11 cellular contexts compared by ENCODE assay signal in genomic region chr12:32586390-32586789, GRCh38.
DNase-seq lines count a peak whose midpoint lies in the region; ATAC-seq and TF ChIP-seq lines count a peak whose summit lies in the region.
"Had no signal": no experiment of that assay in that cellular context is flagged by ENCODE, and none has a peak within 500 bp of the region (broad histone marks: within the 10 kb centered on the region; RNA-seq: fewer than 3 reads in every experiment).

No MANE protein-coding gene starts in this region.

- H3K9me3 ChIP-seq in BLaER1 treated with 17β-estradiol and CSF1 and Interleukin-3, amounts not matched to agents 10 nM and 100 nM (replicated peaks in 1 of 11) = no peaks in the 10 kb centered on the region
- no peaks in the 10 kb centered on the region for H3K9me3 ChIP-seq in prostate gland
- H3K9me3 ChIP-seq: SJSA1 had no signal

- no peaks in the 10 kb centered on the region for H3K27me3 Mint-ChIP-seq in activated T-helper 1 cell treated with anti-CD3 and anti-CD28 coated beads, Interleukin-12 subunit alpha, Interleukin-12 subunit beta, Interleukin-2, Interleukin-4 antibody, amounts not matched to agents 30 ng/mL and 10 ng/mL and 1 ng/mL, durations not matched to agents 14 hours and 24 hours and 36 hours (ENCODE audit: insufficient read depth)
- H3K27me3 Mint-ChIP-seq: memory B cell had no signal

- peak overlapping the region; percentile 15 to 90 (median 74); a peak in 21 of 22 replicates for H3K27ac ChIP-seq in BLaER1 treated with 17β-estradiol and CSF1 and Interleukin-3, amounts not matched to agents 10 nM and 100 nM
- H3K27ac ChIP-seq in prostate gland = no peak overlapping the region
- H3K27ac ChIP-seq: SJSA1 had no signal

- TF ChIP-seq CTCF in prostate gland (IDR thresholded peaks at IDR 0.05) = no peak

- H3K4me1 Mint-ChIP-seq in activated T-helper 1 cell treated with anti-CD3 and anti-CD28 coated beads, Interleukin-12 subunit alpha, Interleukin-12 subunit beta, Interleukin-2, Interleukin-4 antibody, amounts not matched to agents 30 ng/mL and 10 ng/mL and 1 ng/mL, durations not matched to agents 14 hours and 24 hours and 36 hours (ENCODE audit: low read depth) = peaks cover 65% of the 10 kb centered on the region

- H3K27me3 ChIP-seq in BLaER1 treated with 17β-estradiol and CSF1 and Interleukin-3, amounts not matched to agents 10 nM and 100 nM = no peaks in the 10 kb centered on the region
- H3K27me3 ChIP-seq in prostate gland (replicated peaks; ENCODE audit: insufficient read depth) = no peaks in the 10 kb centered on the region
- H3K27me3 ChIP-seq: SJSA1 had no signal

- ATAC-seq in HG02678 (IDR thresholded peaks at IDR 0.05; ENCODE audit: unreplicated experiment) = no peak

- H3K36me3 Mint-ChIP-seq in activated T-helper 1 cell treated with anti-CD3 and anti-CD28 coated beads, Interleukin-12 subunit alpha, Interleukin-12 subunit beta, Interleukin-2, Interleukin-4 antibody, amounts not matched to agents 30 ng/mL and 10 ng/mL and 1 ng/mL, durations not matched to agents 14 hours and 24 hours and 36 hours (ENCODE audit: low read depth) = peaks cover 10% of the 10 kb centered on the region
- H3K36me3 Mint-ChIP-seq: memory B cell had no signal

- H3K4me1 ChIP-seq in BLaER1 treated with 17β-estradiol and CSF1 and Interleukin-3, amounts not matched to agents 10 nM and 100 nM = peaks cover 30 to 95% (median 57%) of the 10 kb centered on the region in 10 experiments
- H3K4me1 ChIP-seq in prostate gland (replicated peaks) = no peaks in the 10 kb centered on the region

- H3K36me3 ChIP-seq in BLaER1 treated with 17β-estradiol and CSF1 and Interleukin-3, amounts not matched to agents 10 nM and 100 nM = peaks cover 0 to 26% (median 0%) of the 10 kb centered on the region in 11 experiments; a peak in 5 of 22 replicates
- H3K36me3 ChIP-seq in prostate gland = no peaks in the 10 kb centered on the region
- H3K36me3 ChIP-seq: SJSA1 had no signal

- H4K20me1 ChIP-seq in BLaER1 treated with 17β-estradiol and CSF1 and Interleukin-3, amounts not matched to agents 10 nM and 100 nM = no peaks in the 10 kb centered on the region

- DNase-seq in Jurkat, Clone E6-1 (ENCODE audit: low read depth, low spot score) = peak; percentile 83
- DNase-seq in activated T-helper 1 cell treated with anti-CD3 and anti-CD28 coated beads, Interleukin-12 subunit alpha, Interleukin-12 subunit beta, Interleukin-2, Interleukin-4 antibody, amounts not matched to agents 30 ng/mL and 10 ng/mL and 1 ng/mL, durations not matched to agents 14 hours and 24 hours and 36 hours (ENCODE audit: low spot score) = no peak
- DNase-seq in head of caudate nucleus (peak in 23 of 42 donors; percentile 17 to 76 (median 41)), HT-29 (ENCODE audit: low spot score) (no peak), NCI-H1436 treated with DMSO at 0.1 percent for 48 hours (lab: John Stamatoyannopoulos, UW) (no peak), prostate gland (ENCODE audit: low spot score) (no peak)
- DNase-seq: NCI-H1092 had no signal

- H3K9me3 Mint-ChIP-seq in activated T-helper 1 cell treated with anti-CD3 and anti-CD28 coated beads, Interleukin-12 subunit alpha, Interleukin-12 subunit beta, Interleukin-2, Interleukin-4 antibody, amounts not matched to agents 30 ng/mL and 10 ng/mL and 1 ng/mL, durations not matched to agents 14 hours and 24 hours and 36 hours = peaks cover 5% of the 10 kb centered on the region
- H3K9me3 Mint-ChIP-seq: memory B cell had no signal

- no peak overlapping the region for H3K4me3 ChIP-seq in BLaER1 treated with 17β-estradiol and CSF1 and Interleukin-3, amounts not matched to agents 10 nM and 100 nM
- no peak overlapping the region for H3K4me3 ChIP-seq in Jurkat, Clone E6-1 (ENCODE audit: low read length)
- H3K4me3 ChIP-seq in prostate gland = no peak overlapping the region
- H3K4me3 ChIP-seq: SJSA1 had no signal

- peak overlapping the region; percentile 11 to 84 (median 68); a peak in 21 of 22 replicates for H3K4me2 ChIP-seq in BLaER1 treated with 17β-estradiol and CSF1 and Interleukin-3, amounts not matched to agents 10 nM and 100 nM

- peak overlapping the region; percentile 15 for H3K4me3 Mint-ChIP-seq in activated T-helper 1 cell treated with anti-CD3 and anti-CD28 coated beads, Interleukin-12 subunit alpha, Interleukin-12 subunit beta, Interleukin-2, Interleukin-4 antibody, amounts not matched to agents 30 ng/mL and 10 ng/mL and 1 ng/mL, durations not matched to agents 14 hours and 24 hours and 36 hours
- H3K4me3 Mint-ChIP-seq: memory B cell had no signal

- WGBS in prostate gland = 63% methylated on average over 2 of the region's 2 CpGs

- no peak for TF ChIP-seq POLR2A in prostate gland (IDR thresholded peaks at IDR 0.05)

- peak overlapping the region in 2 of 11 experiments; percentile 26 to 47; a peak in 4 of 22 replicates for H3K9ac ChIP-seq in BLaER1 treated with 17β-estradiol and CSF1 and Interleukin-3, amounts not matched to agents 10 nM and 100 nM

- peak overlapping the region; percentile 82 for H3K27ac Mint-ChIP-seq in activated T-helper 1 cell treated with anti-CD3 and anti-CD28 coated beads, Interleukin-12 subunit alpha, Interleukin-12 subunit beta, Interleukin-2, Interleukin-4 antibody, amounts not matched to agents 30 ng/mL and 10 ng/mL and 1 ng/mL, durations not matched to agents 14 hours and 24 hours and 36 hours
- H3K27ac Mint-ChIP-seq: memory B cell had no signal

- intact Hi-C loops in activated T-helper 1 cell treated with anti-CD3 and anti-CD28 coated beads, Interleukin-12 subunit alpha, Interleukin-12 subunit beta, Interleukin-2, Interleukin-4 antibody, amounts not matched to agents 30 ng/mL and 10 ng/mL and 1 ng/mL, durations not matched to agents 14 hours and 24 hours and 36 hours (cut with micrococcal nuclease) = loop anchor here (5.0 to 10.0 kb wide), 4 partner anchors 71 to 1436 kb away; partner anchors contain the start of gene ALG10
- intact Hi-C loops in head of caudate nucleus (cut with DNase I) = no loop called here
- intact Hi-C loops in prostate gland (cut with DNase I) = no loop called here

Comparison
In these comparisons a context has a peak if more than half of its experiments do, and no peak if none do; other contexts are left out.
1. H3K27ac ChIP-seq: peak in BLaER1 treated with 17β-estradiol and CSF1 and Interleukin-3, amounts not matched to agents 10 nM and 100 nM (11 of 11); none in prostate gland (0 of 2).
2. DNase-seq: peak in Jurkat, Clone E6-1 (single experiment) and head of caudate nucleus (23 of 42); none in activated T-helper 1 cell treated with anti-CD3 and anti-CD28 coated beads, Interleukin-12 subunit alpha, Interleukin-12 subunit beta, Interleukin-2, Interleukin-4 antibody, amounts not matched to agents 30 ng/mL and 10 ng/mL and 1 ng/mL, durations not matched to agents 14 hours and 24 hours and 36 hours (single experiment), HT-29 (single experiment), NCI-H1436 treated with DMSO at 0.1 percent for 48 hours (single experiment) and prostate gland (single experiment).